In genomic region chr17:59267776-59268175, GRCh38 we compare ENCODE assay signal across 1 cellular context.
TF ChIP-seq lines count a peak whose summit lies in the region.

No MANE protein-coding gene starts in this region.

TF ChIP-seq in A549, 52 proteins besides CTCF, POLR2A, EP300 and RAD21 (continued from another document):
- no peak for TF ChIP-seq FOSL2 (IDR thresholded peaks at IDR 0.05)
- no peak for TF ChIP-seq FOSL2 (CRISPR knock-in tag; IDR thresholded peaks at IDR 0.05)
- no peak for TF ChIP-seq JUN (IDR thresholded peaks at IDR 0.05)
